23 cellular contexts compared by ENCODE assay signal in genomic region chr14:69985456-69985855, GRCh38.
DNase-seq lines count a peak whose midpoint lies in the region; ATAC-seq, FAIRE-seq and TF ChIP-seq lines count a peak whose summit lies in the region.
"Had no signal": no experiment of that assay in that cellular context is flagged by ENCODE, and none has a peak within 500 bp of the region (broad histone marks: within the 10 kb centered on the region; RNA-seq: fewer than 3 reads in every experiment).

No MANE protein-coding gene starts in this region.

- in situ Hi-C loops in HepG2 (cut with HindIII; ENCODE audit: extremely low pct_ligation_motif_present, low pct_unique_long_range_greater_than_20kb): no loop called here

- TF ChIP-seq CTCF in AG04450 (IDR thresholded peaks at IDR 0.05; ENCODE audit: low read depth, low read length) (no peak), epithelial cell of esophagus (IDR thresholded peaks at IDR 0.05; ENCODE audit: insufficient read depth, low read depth, low read length, missing control alignments) (no peak), HepG2 (CRISPR knock-in tag; IDR thresholded peaks at IDR 0.05) (no peak)

- H3K4me3 ChIP-seq in AG04450 (ENCODE audit: low read depth, low read length) (no peak overlapping the region), epithelial cell of esophagus (ENCODE audit: low read length) (no peak overlapping the region), HepG2 (replicated peaks in 1 of 3; ENCODE audit: insufficient read depth in 1 of 3, low read depth in 2 of 3, low read length in 3 of 3) (no peak overlapping the region)
- H3K4me3 ChIP-seq: neural progenitor cell had no signal

- no peak overlapping the region for H3K27ac ChIP-seq in AG04450 (ENCODE audit: low read depth, low read length)
- no peak overlapping the region for H3K27ac ChIP-seq in HepG2 (ENCODE audit: extremely low read length, insufficient read depth, low read length)
- H3K27ac ChIP-seq: RWPE1 had no signal

- WGBS in HepG2 (ENCODE audit: low lambda C conversion rate): 87% methylated on average over 1 of the region's 1 CpG

- POLR2A ChIA-PET in AG04450 (lab: Yijun Ruan, JAX) (interaction anchor here (1.3 kb wide), 1 partner anchor 12 kb away, joined by 3 read pairs; no protein-coding TSS in a partner anchor), HepG2 (lab: Yijun Ruan, JAX) (interaction anchor here (1.4 kb wide), 1 partner anchor 106 kb away, joined by 4 read pairs; the partner anchor contains the start of gene SMOC1)

- DNase-seq in AG04450 (ENCODE audit: low read depth, low spot score) (peak; percentile 37), LHCN-M2 (ENCODE audit: low read depth) (peak; percentile 7), epithelial cell of esophagus (ENCODE audit: low read depth) (peak; percentile 82), HepG2 (ENCODE audit: low spot score) (no peak), DMS 273 (lab: John Stamatoyannopoulos, UW; ENCODE audit: unreplicated experiment) (no peak), cerebellar nuclear complex (lab: John Stamatoyannopoulos, UW) (no peak), C1 segment of cervical spinal cord (lab: John Stamatoyannopoulos, UW) (no peak), DMS53 treated with DMSO at 0.1 percent for 48 hours (lab: John Stamatoyannopoulos, UW; ENCODE audit: unreplicated experiment) (no peak)
- DNase-seq: activated CD4-positive, alpha-beta memory T cell treated with anti-CD3 and anti-CD28 coated beads, Interleukin-2, amount 10 ng/mL, durations not matched to agents 7 days and 5 days; activated naive CD8-positive, alpha-beta T cell treated with anti-CD3 and anti-CD28 coated beads for 36 hours; activated T-cell treated with anti-CD3 and anti-CD28 coated beads, Interleukin-2, amount 50 U/mL, for 72 hours; caudate nucleus; EL; endodermal cell; glutamatergic neuron; immature natural killer cell; NCI-H187; NCI-H345; NK-92 treated with Interleukin-12 subunit alpha and Interleukin-12 subunit beta, amount 100 ng/mL, for 24 hours; stimulated activated naive CD8-positive, alpha-beta T cell treated with anti-CD3 and anti-CD28 coated beads, Interleukin-15, Interleukin-2, amounts not matched to agents 100 U/mL and 50 U/mL, for 24 hours; T-cell had no signal

- CTCF ChIA-PET in AG04450 (lab: Charles Lee) (no interaction called here), HepG2 (lab: Yijun Ruan, JAX; ENCODE audit: low intra/inter-chr PET ratio, low total read pairs) (no interaction called here)

- no peaks in the 10 kb centered on the region for H4K20me1 ChIP-seq in HepG2 (ENCODE audit: insufficient read depth, low read length)

- no peak for TF ChIP-seq RAD21 in HepG2 (CRISPR knock-in tag; IDR thresholded peaks at IDR 0.05)

- peaks cover 29% of the 10 kb centered on the region for H3K4me1 ChIP-seq in HepG2 (ENCODE audit: insufficient read depth, low read length)

- no peak for TF ChIP-seq EP300 in HepG2 (IDR thresholded peaks at IDR 0.05; ENCODE audit: low read depth in 2 of 2, low read length in 2 of 2)
- no peak for TF ChIP-seq EP300 in HepG2 (CRISPR knock-in tag; IDR thresholded peaks at IDR 0.05; ENCODE audit: borderline replicate concordance)

- intact Hi-C loops in HepG2 (cut with micrococcal nuclease; ENCODE audit: unreplicated experiment): no loop called here

- H3K79me2 ChIP-seq in HepG2 (ENCODE audit: insufficient read depth, low read length): no peaks in the 10 kb centered on the region

- FAIRE-seq in HepG2 (lab: Jason Lieb, UNC): no peak

- no TSS peak for BruUV-seq in HepG2 (replicated peaks; lab: Mats Ljungman, UMichigan)

- H3K9me3 ChIP-seq in AG04450 (ENCODE audit: control insufficient read depth, insufficient read depth, low read length) (no peaks in the 10 kb centered on the region), HepG2 (ENCODE audit: low read length) (no peaks in the 10 kb centered on the region)

- ATAC-seq in HepG2: no peak
- ATAC-seq: activated T-cell treated with anti-CD3 and anti-CD28 coated beads, Interleukin-2, amount 50 U/mL, for 72 hours; stimulated activated naive CD8-positive, alpha-beta T cell treated with anti-CD3 and anti-CD28 coated beads, Interleukin-15, Interleukin-2, amounts not matched to agents 100 U/mL and 50 U/mL, for 24 hours; T-cell had no signal

- no peak for TF ChIP-seq POLR2A in HepG2 (IDR thresholded peaks at IDR 0.05; ENCODE audit: insufficient read depth in 1 of 2, low read depth in 2 of 2, low read length in 2 of 2)

- no peak overlapping the region for H3K9ac ChIP-seq in HepG2 (ENCODE audit: insufficient read depth, low read depth, low read length)
- H3K9ac ChIP-seq: neural progenitor cell had no signal

- no peak overlapping the region for H2AFZ ChIP-seq in HepG2 (ENCODE audit: low read length)
- H2AFZ ChIP-seq: neural progenitor cell had no signal

- H3K36me3 ChIP-seq in HepG2 (replicated peaks in 1 of 2; ENCODE audit: control insufficient read depth in 1 of 2, insufficient read depth in 2 of 2, low read length in 2 of 2): peaks cover 2 to 6% of the 10 kb centered on the region in 2 experiments; a peak in 2 of 5 replicates

- no peak overlapping the region for H3K4me2 ChIP-seq in HepG2 (ENCODE audit: low read depth, low read length)
- H3K4me2 ChIP-seq: neural progenitor cell had no signal

- H3K27me3 ChIP-seq in AG04450 (ENCODE audit: control insufficient read depth, insufficient read depth, low read length) (no peaks in the 10 kb centered on the region), HepG2 (ENCODE audit: control insufficient read depth in 1 of 2, insufficient read depth in 2 of 2, low read length in 2 of 2) (no peaks in the 10 kb centered on the region)
- H3K27me3 ChIP-seq: neural progenitor cell had no signal

TF ChIP-seq in HepG2, 621 proteins besides CTCF, POLR2A, EP300 and RAD21:
- TF ChIP-seq, protein P1, sequence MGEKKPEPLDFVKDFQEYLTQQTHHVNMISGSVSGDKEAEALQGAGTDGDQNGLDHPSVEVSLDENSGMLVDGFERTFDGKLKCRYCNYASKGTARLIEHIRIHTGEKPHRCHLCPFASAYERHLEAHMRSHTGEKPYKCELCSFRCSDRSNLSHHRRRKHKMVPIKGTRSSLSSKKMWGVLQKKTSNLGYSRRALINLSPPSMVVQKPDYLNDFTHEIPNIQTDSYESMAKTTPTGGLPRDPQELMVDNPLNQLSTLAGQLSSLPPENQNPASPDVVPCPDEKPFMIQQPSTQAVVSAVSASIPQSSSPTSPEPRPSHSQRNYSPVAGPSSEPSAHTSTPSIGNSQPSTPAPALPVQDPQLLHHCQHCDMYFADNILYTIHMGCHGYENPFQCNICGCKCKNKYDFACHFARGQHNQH (CRISPR knock-in tag; IDR thresholded peaks at IDR 0.05): no peak
- peak; percentile 80 for TF ChIP-seq CEBPB (IDR thresholded peaks at IDR 0.05; ENCODE audit: borderline replicate concordance, low read depth, low read length)
- TF ChIP-seq FOSL2 (CRISPR knock-in tag; IDR thresholded peaks at IDR 0.05): peak; percentile 55
- peak in 1 of 2 experiments; percentile 73; a peak in 2 of 4 replicates for TF ChIP-seq ATF4 (CRISPR knock-in tag; IDR thresholded peaks at IDR 0.05)
- peak; percentile 50 for TF ChIP-seq CEBPG (CRISPR knock-in tag; IDR thresholded peaks at IDR 0.05)
- TF ChIP-seq HIC2 (CRISPR knock-in tag; IDR thresholded peaks at IDR 0.05; ENCODE audit: low read depth): no peak

Comparison
In these comparisons a context has a peak if more than half of its experiments do, and no peak if none do; other contexts are left out.
1. DNase-seq: peak in AG04450 (single experiment), LHCN-M2 (single experiment) and epithelial cell of esophagus (single experiment); none in HepG2 (single experiment), DMS 273 (single experiment), cerebellar nuclear complex (0 of 2), C1 segment of cervical spinal cord (0 of 14) and DMS53 treated with DMSO at 0.1 percent for 48 hours (single experiment).